Comparison of ENCODE assay signal across 28 cellular contexts in the genomic region with DNA sequence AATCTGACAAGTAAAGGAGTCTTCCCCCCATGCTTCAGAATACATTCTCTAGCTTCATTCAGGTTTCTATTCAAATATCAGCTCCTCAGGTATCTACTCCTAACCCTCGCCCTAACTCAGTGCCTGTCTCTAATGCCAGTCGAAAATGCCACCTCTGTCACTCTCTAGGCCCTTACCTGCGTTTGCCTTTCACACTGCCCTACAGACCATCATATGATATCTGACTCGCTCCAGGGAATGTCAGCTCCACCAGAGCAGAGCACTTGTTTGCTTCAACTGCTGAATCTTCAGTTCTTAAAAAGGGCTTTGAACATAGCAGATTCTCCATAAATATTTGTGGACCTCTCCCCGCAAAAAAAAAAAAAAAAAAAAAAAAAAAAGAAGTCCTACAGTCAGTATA.
"Had no signal": no experiment of that assay in that cellular context is flagged by ENCODE, and none has a peak within 500 bp of the region (broad histone marks: within the 10 kb centered on the region; RNA-seq: fewer than 3 reads in every experiment).

No MANE protein-coding gene starts in this region.

- H3K27me3 ChIP-seq: brain microvascular endothelial cell, SJSA1 had no signal

- H3K27ac ChIP-seq: brain microvascular endothelial cell, KMS-11 had no signal

- H3K9me2 ChIP-seq: SK-N-SH had no signal

- H3K36me3 ChIP-seq: brain microvascular endothelial cell, SJSA1 had no signal

- ATAC-seq: activated CD4-positive, CD25-positive, alpha-beta regulatory T cell treated with anti-CD3 and anti-CD28 coated beads, Interleukin-2, amount 50 U/mL, for 24 hours; activated CD8-positive, alpha-beta memory T cell treated with anti-CD3 and anti-CD28 coated beads, Interleukin-2, amount 10 ng/mL, durations not matched to agents 7 days and 5 days had no signal

- DNase-seq: activated CD4-positive, alpha-beta memory T cell treated with anti-CD3 and anti-CD28 coated beads for 36 hours; activated CD4-positive, alpha-beta T cell treated with anti-CD3 and anti-CD28 coated beads for 4 hours; activated CD4-positive, alpha-beta T cell treated with anti-CD3 and anti-CD28 coated beads, Interleukin-2, amount 50 U/mL, for 1 hour; activated CD8-positive, alpha-beta memory T cell treated with anti-CD3 and anti-CD28 coated beads, Interleukin-2, amount 10 ng/mL, durations not matched to agents 7 days and 5 days; activated CD8-positive, alpha-beta memory T cell treated with anti-CD3 and anti-CD28 coated beads, Interleukin-2, amount 50 U/mL, for 48 hours; activated effector memory CD4-positive, alpha-beta T cell treated with Interleukin-2 at 50 U/mL for 16 hours; activated naive CD4-positive, alpha-beta T cell; activated naive CD4-positive, alpha-beta T cell treated with anti-CD3 and anti-CD28 coated beads, Interleukin-2, amount 50 U/mL, for 16 hours; activated naive CD8-positive, alpha-beta T cell treated with anti-CD3 and anti-CD28 coated beads for 36 hours; activated T-cell treated with anti-CD3 and anti-CD28 coated beads, Interleukin-2, amount 50 U/mL, for 48 hours; amniotic stem cell; aorta; brain microvascular endothelial cell; MM.1S; MV-4-11; NCI-H1092; NCI-H1436 treated with DMSO at 0.1 percent for 48 hours; NCI-H1694 treated with DMSO at 0.1 percent for 48 hours; NCI-H2029; NCI-H510A; NCI-H526; NCI-H748 treated with DMSO at 0.1 percent for 48 hours; NK-92 treated with Interleukin-12 subunit alpha and Interleukin-12 subunit beta, amount 100 ng/mL, for 24 hours; SHP77 treated with DMSO at 0.1 percent for 48 hours; SK-N-SH had no signal

- H3K9me3 ChIP-seq: SJSA1, SK-N-SH had no signal

- H3K4me2 ChIP-seq: KMS-11, SK-N-SH had no signal

- H3K4me3 ChIP-seq: SJSA1 had no signal
